9 cellular contexts compared by ENCODE assay signal in the genomic region with DNA sequence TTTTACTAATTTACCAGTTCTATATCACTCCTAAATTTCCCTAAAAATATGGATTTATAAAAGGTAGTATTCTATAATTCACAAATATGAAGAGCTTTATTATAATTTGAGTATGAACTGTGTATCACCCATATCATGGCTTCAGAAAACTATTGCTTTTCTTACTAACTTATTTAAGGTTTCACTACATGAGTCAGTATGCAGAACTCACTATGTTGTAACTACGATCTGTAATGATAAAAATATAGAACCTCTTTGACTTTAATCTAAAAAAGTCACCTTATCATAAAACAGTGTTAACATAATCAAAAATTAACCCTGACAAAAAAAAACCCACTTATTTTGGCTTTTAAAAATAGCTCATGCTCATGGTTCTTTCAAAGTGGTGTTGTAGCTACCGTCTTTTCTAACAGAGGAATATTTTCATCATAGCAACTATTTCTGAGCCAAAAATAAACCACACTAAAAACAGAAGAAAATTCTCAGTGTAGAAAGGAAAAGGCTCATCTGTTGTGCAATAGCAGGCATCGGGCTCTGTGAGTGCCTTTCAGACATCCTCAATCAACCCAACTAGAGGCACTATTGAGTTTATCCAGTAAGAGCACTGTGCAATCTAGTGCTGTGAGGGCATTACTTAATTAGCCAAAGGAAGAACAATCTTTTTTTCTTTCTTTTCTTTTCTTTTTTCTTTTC. TPM values are rescaled to one million over a fixed set of nuclear protein-coding genes. Genes with fewer than 3 reads are reported as not detected.
DNase-seq lines count a peak whose midpoint lies in the region; ATAC-seq lines count a peak whose summit lies in the region.
"Had no signal": no experiment of that assay in that cellular context is flagged by ENCODE, and none has a peak within 500 bp of the region (broad histone marks: within the 10 kb centered on the region; RNA-seq: fewer than 3 reads in every experiment).

No MANE protein-coding gene starts in this region.

- H3K27me3 Mint-ChIP-seq in activated naive CD4-positive, alpha-beta T cell treated with anti-CD3 and anti-CD28 coated beads for 36 hours (ENCODE audit: low read depth) = peaks cover 7% of the 10 kb centered on the region
- H3K27me3 Mint-ChIP-seq in activated naive CD4-positive, alpha-beta T cell treated with anti-CD3 and anti-CD28 coated beads, Interleukin-2, amount 10 ng/mL, durations not matched to agents 7 days and 5 days = peaks cover 26% of the 10 kb centered on the region

- no peaks in the 10 kb centered on the region for H3K36me3 Mint-ChIP-seq in activated naive CD4-positive, alpha-beta T cell treated with anti-CD3 and anti-CD28 coated beads for 36 hours (ENCODE audit: low read depth)
- peaks cover 18% of the 10 kb centered on the region for H3K36me3 Mint-ChIP-seq in activated naive CD4-positive, alpha-beta T cell treated with anti-CD3 and anti-CD28 coated beads, Interleukin-2, amount 10 ng/mL, durations not matched to agents 7 days and 5 days

- H3K4me1 Mint-ChIP-seq in activated naive CD4-positive, alpha-beta T cell treated with anti-CD3 and anti-CD28 coated beads for 36 hours (ENCODE audit: low read depth) = peaks cover 8% of the 10 kb centered on the region
- peaks cover 4% of the 10 kb centered on the region for H3K4me1 Mint-ChIP-seq in activated naive CD4-positive, alpha-beta T cell treated with anti-CD3 and anti-CD28 coated beads, Interleukin-2, amount 10 ng/mL, durations not matched to agents 7 days and 5 days

- CTCF ChIA-PET in activated naive CD4-positive, alpha-beta T cell treated with anti-CD3 and anti-CD28 coated beads for 36 hours (lab: Charles Lee) = interaction anchor here (0.7 to 1.5 kb wide), 3 partner anchors 88 to 100 kb away, joined by 3 to 6 read pairs (median 3); a partner anchor contains a TSS
- CTCF ChIA-PET in activated naive CD4-positive, alpha-beta T cell treated with anti-CD3 and anti-CD28 coated beads, Interleukin-2, amount 10 ng/mL, durations not matched to agents 7 days and 5 days (lab: Charles Lee) = interaction anchor here (0.7 to 1.0 kb wide), 4 partner anchors 80 to 141 kb away, joined by 3 read pairs; a partner anchor contains a TSS

- intact Hi-C loops in activated naive CD4-positive, alpha-beta T cell treated with anti-CD3 and anti-CD28 coated beads for 36 hours (cut with micrococcal nuclease) = loop anchor here (2.0 to 10.0 kb wide), 3 partner anchors 83 to 567 kb away; a partner anchor contains a TSS

- no peak overlapping the region for H3K27ac Mint-ChIP-seq in activated naive CD4-positive, alpha-beta T cell treated with anti-CD3 and anti-CD28 coated beads for 36 hours
- no peak overlapping the region for H3K27ac Mint-ChIP-seq in activated naive CD4-positive, alpha-beta T cell treated with anti-CD3 and anti-CD28 coated beads, Interleukin-2, amount 10 ng/mL, durations not matched to agents 7 days and 5 days

- peak; percentile 65 for ATAC-seq in stimulated activated naive CD8-positive, alpha-beta T cell treated with anti-CD3 and anti-CD28 coated beads, Interleukin-15, Interleukin-2, amounts not matched to agents 100 U/mL and 50 U/mL, for 24 hours
- no peak for ATAC-seq in GM18520 (IDR thresholded peaks at IDR 0.05; ENCODE audit: unreplicated experiment)

- no peaks in the 10 kb centered on the region for H3K9me3 Mint-ChIP-seq in activated naive CD4-positive, alpha-beta T cell treated with anti-CD3 and anti-CD28 coated beads for 36 hours
- H3K9me3 Mint-ChIP-seq in activated naive CD4-positive, alpha-beta T cell treated with anti-CD3 and anti-CD28 coated beads, Interleukin-2, amount 10 ng/mL, durations not matched to agents 7 days and 5 days = no peaks in the 10 kb centered on the region

- peak; percentile 21 for DNase-seq in activated naive CD4-positive, alpha-beta T cell treated with anti-CD3 and anti-CD28 coated beads for 36 hours
- no peak for DNase-seq in activated naive CD4-positive, alpha-beta T cell treated with anti-CD3 and anti-CD28 coated beads, Interleukin-2, amount 10 ng/mL, durations not matched to agents 7 days and 5 days
- DNase-seq in NOMO-1 treated with dmso at 0.1 percent for 144 hours (lab: John Stamatoyannopoulos, UW; ENCODE audit: unreplicated experiment) (peak; percentile 85), fibroblast of peridontal ligament (ENCODE audit: extremely low read depth) (peak; percentile 42), NCI-H2227 treated with DMSO at 0.1 percent for 48 hours (lab: John Stamatoyannopoulos, UW) (no peak), HuH-7.5 (ENCODE audit: low spot score) (no peak)
- DNase-seq in stimulated activated naive CD8-positive, alpha-beta T cell treated with anti-CD3 and anti-CD28 coated beads, Interleukin-15, Interleukin-2, amounts not matched to agents 100 U/mL and 50 U/mL, for 24 hours = no peak
- DNase-seq: kidney glomerular epithelial cell had no signal

- no peak overlapping the region for H3K4me3 Mint-ChIP-seq in activated naive CD4-positive, alpha-beta T cell treated with anti-CD3 and anti-CD28 coated beads for 36 hours
- H3K4me3 Mint-ChIP-seq in activated naive CD4-positive, alpha-beta T cell treated with anti-CD3 and anti-CD28 coated beads, Interleukin-2, amount 10 ng/mL, durations not matched to agents 7 days and 5 days = no peak overlapping the region

RNA-seq across cellular contexts. Expression of a gene that starts 42.1 kb away (rescaled TPM):
- under 1 TPM; 0.37 to 0.67 TPM for total RNA-seq in activated naive CD4-positive, alpha-beta T cell treated with anti-CD3 and anti-CD28 coated beads for 36 hours

RNA-seq across cellular contexts. Expression of a gene that starts 53.1 kb away (rescaled TPM):
- total RNA-seq in activated naive CD4-positive, alpha-beta T cell treated with anti-CD3 and anti-CD28 coated beads for 36 hours = 1 to 10 TPM; 2.4 to 2.9 TPM

Comparison
In these comparisons a context has a peak if more than half of its experiments do, and no peak if none do; other contexts are left out.
1. DNase-seq: peak in activated naive CD4-positive, alpha-beta T cell treated with anti-CD3 and anti-CD28 coated beads for 36 hours (single experiment), NOMO-1 treated with dmso at 0.1 percent for 144 hours (single experiment) and fibroblast of peridontal ligament (single experiment); none in activated naive CD4-positive, alpha-beta T cell treated with anti-CD3 and anti-CD28 coated beads, Interleukin-2, amount 10 ng/mL, durations not matched to agents 7 days and 5 days (single experiment), stimulated activated naive CD8-positive, alpha-beta T cell treated with anti-CD3 and anti-CD28 coated beads, Interleukin-15, Interleukin-2, amounts not matched to agents 100 U/mL and 50 U/mL, for 24 hours (single experiment), NCI-H2227 treated with DMSO at 0.1 percent for 48 hours (single experiment) and HuH-7.5 (single experiment).